ENCODE assay signal across 26 cellular contexts in genomic region chr15:61396235-61396927, GRCh38.
"Had no signal": no experiment of that assay in that cellular context is flagged by ENCODE, and none has a peak within 500 bp of the region (broad histone marks: within the 10 kb centered on the region; RNA-seq: fewer than 3 reads in every experiment).

No MANE protein-coding gene starts in this region.

- DNase-seq: activated CD4-positive, alpha-beta memory T cell treated with anti-CD3 and anti-CD28 coated beads for 36 hours; activated CD4-positive, alpha-beta T cell treated with anti-CD3 and anti-CD28 coated beads, Interleukin-2, amount 10 ng/mL, durations not matched to agents 7 days and 5 days; activated CD4-positive, CD25-positive, alpha-beta regulatory T cell; activated CD8-positive, alpha-beta memory T cell treated with anti-CD3 and anti-CD28 coated beads for 24 hours; activated gamma-delta T cell treated with Interleukin-2 at 50 U/mL for 16 hours; activated naive CD4-positive, alpha-beta T cell treated with anti-CD3 and anti-CD28 coated beads, Interleukin-2, amount 10 ng/mL, durations not matched to agents 7 days and 5 days; activated naive CD8-positive, alpha-beta T cell treated with anti-CD3 and anti-CD28 coated beads for 36 hours; activated T-cell treated with anti-CD3 and anti-CD28 coated beads, Interleukin-2, amount 50 U/mL, for 4 hours; NCI-H1092; NCI-H1417 treated with DMSO at 0.1 percent for 48 hours; NCI-H1694; NCI-H2029; NCI-H2107; NCI-H2171 treated with DMSO at 0.1 percent for 48 hours; NCI-H226; NCI-H526 treated with DMSO at 0.1 percent for 48 hours; NK-92 treated with Interleukin-12 subunit alpha and Interleukin-12 subunit beta, amount 100 ng/mL, for 24 hours; OCI-M1; RPMI8226; T-cell; T-helper 2 cell had no signal

- ATAC-seq: activated T-cell treated with anti-CD3 and anti-CD28 coated beads, Interleukin-2, amount 50 U/mL, for 4 hours; activated T-helper 17 cell treated with anti-CD3 and anti-CD28 coated beads, Interleukin-2, amount 50 U/mL, for 72 hours; Panc1; Right ventricle myocardium inferior; T-cell had no signal

- H3K4me3 ChIP-seq: SK-N-MC had no signal

- H3K27ac ChIP-seq: SK-N-MC, VCaP had no signal

- H3K9me3 Mint-ChIP-seq: activated CD4-positive, alpha-beta T cell treated with anti-CD3 and anti-CD28 coated beads, Interleukin-2, amount 10 ng/mL, durations not matched to agents 7 days and 5 days; activated naive CD4-positive, alpha-beta T cell treated with anti-CD3 and anti-CD28 coated beads, Interleukin-2, amount 10 ng/mL, durations not matched to agents 7 days and 5 days; T-cell had no signal

- H3K4me1 Mint-ChIP-seq: activated CD4-positive, alpha-beta T cell treated with anti-CD3 and anti-CD28 coated beads, Interleukin-2, amount 10 ng/mL, durations not matched to agents 7 days and 5 days; activated naive CD4-positive, alpha-beta T cell treated with anti-CD3 and anti-CD28 coated beads, Interleukin-2, amount 10 ng/mL, durations not matched to agents 7 days and 5 days; activated naive CD8-positive, alpha-beta T cell treated with anti-CD3 and anti-CD28 coated beads for 36 hours; activated T-helper 17 cell treated with anti-CD3 and anti-CD28 coated beads, Interleukin-2, amount 50 U/mL, for 72 hours; T-cell had no signal

- H3K36me3 Mint-ChIP-seq: activated CD4-positive, alpha-beta memory T cell treated with anti-CD3 and anti-CD28 coated beads for 36 hours; activated naive CD4-positive, alpha-beta T cell treated with anti-CD3 and anti-CD28 coated beads, Interleukin-2, amount 10 ng/mL, durations not matched to agents 7 days and 5 days; activated naive CD8-positive, alpha-beta T cell treated with anti-CD3 and anti-CD28 coated beads for 36 hours; T-cell had no signal

- H3K27ac Mint-ChIP-seq: activated CD4-positive, alpha-beta memory T cell treated with anti-CD3 and anti-CD28 coated beads for 36 hours; activated CD4-positive, alpha-beta T cell treated with anti-CD3 and anti-CD28 coated beads, Interleukin-2, amount 10 ng/mL, durations not matched to agents 7 days and 5 days; activated naive CD4-positive, alpha-beta T cell treated with anti-CD3 and anti-CD28 coated beads, Interleukin-2, amount 10 ng/mL, durations not matched to agents 7 days and 5 days; activated naive CD8-positive, alpha-beta T cell treated with anti-CD3 and anti-CD28 coated beads for 36 hours; activated T-helper 17 cell treated with anti-CD3 and anti-CD28 coated beads, Interleukin-2, amount 50 U/mL, for 72 hours; T-cell had no signal

- H3K4me3 Mint-ChIP-seq: activated CD4-positive, alpha-beta memory T cell treated with anti-CD3 and anti-CD28 coated beads for 36 hours; activated CD4-positive, alpha-beta T cell treated with anti-CD3 and anti-CD28 coated beads, Interleukin-2, amount 10 ng/mL, durations not matched to agents 7 days and 5 days; activated naive CD4-positive, alpha-beta T cell treated with anti-CD3 and anti-CD28 coated beads, Interleukin-2, amount 10 ng/mL, durations not matched to agents 7 days and 5 days; activated naive CD8-positive, alpha-beta T cell treated with anti-CD3 and anti-CD28 coated beads for 36 hours; activated T-cell treated with anti-CD3 and anti-CD28 coated beads, Interleukin-2, amount 50 U/mL, for 4 hours; activated T-helper 17 cell treated with anti-CD3 and anti-CD28 coated beads, Interleukin-2, amount 50 U/mL, for 72 hours; T-cell had no signal
